ENCODE assay signal across 1 cellular context in the genomic region with DNA sequence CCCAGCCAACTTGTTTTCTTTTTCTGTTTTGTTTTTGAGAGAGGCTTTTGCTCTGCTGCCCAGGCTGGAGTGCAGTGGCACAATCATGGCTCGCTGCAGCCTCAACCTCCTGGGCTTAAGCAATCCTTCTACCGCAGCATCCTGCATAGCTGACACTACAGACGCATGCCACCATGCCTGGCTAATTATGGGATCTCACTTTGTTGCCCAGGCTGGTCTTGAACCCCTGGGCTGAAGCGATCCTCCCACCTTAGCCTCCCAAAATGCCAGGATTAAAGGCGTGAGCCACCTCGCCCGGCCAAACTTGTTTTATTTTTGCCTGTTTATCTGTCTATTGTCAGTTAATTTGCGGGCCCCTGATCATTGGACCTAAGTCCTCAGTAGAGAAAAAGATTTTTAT.
TF ChIP-seq lines count a peak whose summit lies in the region.

No MANE protein-coding gene starts in this region.

TF ChIP-seq in H1, 55 proteins besides CTCF, POLR2A, EP300 and RAD21:
- no peak for TF ChIP-seq GABPA (IDR thresholded peaks at IDR 0.05; ENCODE audit: borderline replicate concordance, insufficient read depth, low read length)
- no peak for TF ChIP-seq CHD2 (IDR thresholded peaks at IDR 0.05; ENCODE audit: low read length)
- TF ChIP-seq HDAC2 (IDR thresholded peaks at IDR 0.05; ENCODE audit: borderline replicate concordance in 1 of 2, low read depth in 2 of 2, low read length in 2 of 2): no peak
- TF ChIP-seq TAF1 (IDR thresholded peaks at IDR 0.05; ENCODE audit: low read depth, low read length): no peak
- TF ChIP-seq SP4 (IDR thresholded peaks at IDR 0.05; ENCODE audit: low read length): no peak
- no peak for TF ChIP-seq NANOG (IDR thresholded peaks at IDR 0.05; ENCODE audit: insufficient read depth, low read depth, low read length, poor library complexity, severe bottlenecking)
- no peak for TF ChIP-seq BCL11A (IDR thresholded peaks at IDR 0.05; ENCODE audit: low read depth in 2 of 2, low read length in 2 of 2)
- TF ChIP-seq RBBP5 (IDR thresholded peaks at IDR 0.05; ENCODE audit: borderline replicate concordance, low read depth, low read length): no peak
- no peak for TF ChIP-seq FOSL1 (IDR thresholded peaks at IDR 0.05; ENCODE audit: insufficient read depth, low read depth, low read length)
- TF ChIP-seq RNF2 (IDR thresholded peaks at IDR 0.05; ENCODE audit: borderline replicate concordance, low read depth, low read length, missing control alignments, poor library complexity, severe bottlenecking): no peak
- no peak for TF ChIP-seq MAFK (IDR thresholded peaks at IDR 0.05; ENCODE audit: low read depth, low read length)
- no peak for TF ChIP-seq TAF7 (optimal IDR thresholded peaks at IDR 0.05; ENCODE audit: borderline replicate concordance, low read depth, low read length)
- TF ChIP-seq, protein P1, sequence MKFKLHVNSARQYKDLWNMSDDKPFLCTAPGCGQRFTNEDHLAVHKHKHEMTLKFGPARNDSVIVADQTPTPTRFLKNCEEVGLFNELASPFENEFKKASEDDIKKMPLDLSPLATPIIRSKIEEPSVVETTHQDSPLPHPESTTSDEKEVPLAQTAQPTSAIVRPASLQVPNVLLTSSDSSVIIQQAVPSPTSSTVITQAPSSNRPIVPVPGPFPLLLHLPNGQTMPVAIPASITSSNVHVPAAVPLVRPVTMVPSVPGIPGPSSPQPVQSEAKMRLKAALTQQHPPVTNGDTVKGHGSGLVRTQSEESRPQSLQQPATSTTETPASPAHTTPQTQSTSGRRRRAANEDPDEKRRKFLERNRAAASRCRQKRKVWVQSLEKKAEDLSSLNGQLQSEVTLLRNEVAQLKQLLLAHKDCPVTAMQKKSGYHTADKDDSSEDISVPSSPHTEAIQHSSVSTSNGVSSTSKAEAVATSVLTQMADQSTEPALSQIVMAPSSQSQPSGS (IDR thresholded peaks at IDR 0.05; ENCODE audit: low read length): no peak
- no peak for TF ChIP-seq HDAC6 (IDR thresholded peaks at IDR 0.05; ENCODE audit: low read depth, low read length)
- TF ChIP-seq SIRT6 (IDR thresholded peaks at IDR 0.05; ENCODE audit: low read length): no peak
- no peak for TF ChIP-seq SIN3A (conservative IDR thresholded peaks at IDR 0.05 in 1 of 2, IDR thresholded peaks at IDR 0.05 in 1 of 2; ENCODE audit: low read depth in 1 of 2, low read length in 2 of 2)
- TF ChIP-seq SUZ12 (IDR thresholded peaks at IDR 0.05; ENCODE audit: low read length): no peak
- TF ChIP-seq, protein P2, sequence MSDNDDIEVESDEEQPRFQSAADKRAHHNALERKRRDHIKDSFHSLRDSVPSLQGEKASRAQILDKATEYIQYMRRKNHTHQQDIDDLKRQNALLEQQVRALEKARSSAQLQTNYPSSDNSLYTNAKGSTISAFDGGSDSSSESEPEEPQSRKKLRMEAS (IDR thresholded peaks at IDR 0.05): no peak
- no peak for TF ChIP-seq POLR2AphosphoS5 (IDR thresholded peaks at IDR 0.05; ENCODE audit: low read depth, low read length)
- no peak for TF ChIP-seq CEBPB (IDR thresholded peaks at IDR 0.05; ENCODE audit: low read depth, low read length)
